ENCODE assay signal across 8 cellular contexts in genomic region chr10:63767512-63767911, GRCh38.
DNase-seq lines count a peak whose midpoint lies in the region; ATAC-seq, FAIRE-seq and TF ChIP-seq lines count a peak whose summit lies in the region.

No MANE protein-coding gene starts in this region.

- TF ChIP-seq EP300 in K562 (IDR thresholded peaks at IDR 0.05; ENCODE audit: low read length) (no peak), sigmoid colon (IDR thresholded peaks at IDR 0.05) (no peak)

- no peak overlapping the region for H3K4me3 ChIP-seq in BJ (ENCODE audit: low read depth, low read length)
- H3K4me3 ChIP-seq in K562: no peak overlapping the region
- H3K4me3 ChIP-seq in sigmoid colon: no peak overlapping the region

- no peaks in the 10 kb centered on the region for H4K20me1 ChIP-seq in K562 (replicated peaks; ENCODE audit: control insufficient read depth, insufficient read depth, low read length)

- H3K9me3 ChIP-seq in K562 (replicated peaks; ENCODE audit: control insufficient read depth, insufficient read depth, low read depth, low read length) (no peaks in the 10 kb centered on the region), sigmoid colon (no peaks in the 10 kb centered on the region)

- 0% methylated on average over 2 of the region's 2 CpGs for WGBS in K562 (ENCODE audit: insufficient coverage, low coverage, missing lambda C conversion rate)
- WGBS in sigmoid colon, 2 donors: 73 to 78% methylated on average over 2 of the region's 2 CpGs

- no peaks in the 10 kb centered on the region; the same call in none of the 2 replicates for H3K27me3 ChIP-seq in BJ (ENCODE audit: control insufficient read depth, insufficient read depth, low read length)
- no peaks in the 10 kb centered on the region for H3K27me3 ChIP-seq in K562 (ENCODE audit: control insufficient read depth in 2 of 2, insufficient read depth in 2 of 2, low read length in 2 of 2)
- H3K27me3 ChIP-seq in sigmoid colon: no peaks in the 10 kb centered on the region

- H3K4me2 ChIP-seq in K562 (ENCODE audit: insufficient read depth, low read length): no peak overlapping the region

- H2AFZ ChIP-seq in K562 (ENCODE audit: low read depth, low read length): no peak overlapping the region

- TF ChIP-seq RAD21 in K562 (CRISPR knock-in tag; conservative IDR thresholded peaks at IDR 0.05 in 1 of 2, IDR thresholded peaks at IDR 0.05 in 1 of 2): peak; percentile 75 to 76

- TF ChIP-seq POLR2A in K562 (conservative IDR thresholded peaks at IDR 0.05): no peak
- no peak for TF ChIP-seq POLR2A in sigmoid colon (IDR thresholded peaks at IDR 0.05)

- in situ Hi-C loops in KBM-7 (cut with MboI; ENCODE audit: low pct_unique_long_range_greater_than_20kb, low sequenced_read_pairs) (no loop called here), K562 (cut with MboI) (loop anchor here (25.0 kb wide), 1 partner anchor 1655 kb away; no protein-coding TSS in a partner anchor)

- H3K36me3 ChIP-seq in BJ (ENCODE audit: control insufficient read depth, insufficient read depth, low read length): no peaks in the 10 kb centered on the region
- no peaks in the 10 kb centered on the region for H3K36me3 ChIP-seq in K562 (ENCODE audit: control insufficient read depth, insufficient read depth, low read length)
- no peaks in the 10 kb centered on the region for H3K36me3 ChIP-seq in sigmoid colon

- peak; percentile 46 for FAIRE-seq in K562 (lab: Jason Lieb, UNC)

- H3K9ac ChIP-seq in K562 (ENCODE audit: insufficient read depth in 1 of 2, low read depth in 2 of 2, low read length in 2 of 2): no peak overlapping the region

- intact Hi-C loops in K562 (cut with micrococcal nuclease): loop anchor here (5.0 kb wide), 1 partner anchor 600 kb away; no protein-coding TSS in a partner anchor
- intact Hi-C loops in sigmoid colon (cut with DNase I): no loop called here

- H3K4me1 ChIP-seq in K562 (replicated peaks in 1 of 2; ENCODE audit: control insufficient read depth in 2 of 2, insufficient read depth in 2 of 2, low read length in 2 of 2) (no peaks in the 10 kb centered on the region), sigmoid colon (peaks cover 0 to 12% (median 10%) of the 10 kb centered on the region in 4 donors)

- TF ChIP-seq CTCF in BJ (IDR thresholded peaks at IDR 0.05; ENCODE audit: insufficient read depth, low read depth, low read length): peak; percentile 29; the same call in 1 of the 2 replicates
- peak in 2 of 3 experiments; percentile 32 to 64; a peak in 4 of 6 replicates for TF ChIP-seq CTCF in K562 (IDR thresholded peaks at IDR 0.05 in 2 of 3, conservative IDR thresholded peaks at IDR 0.05 in 1 of 3; ENCODE audit: insufficient read depth in 2 of 3, low read depth in 1 of 3, low read length in 3 of 3)
- TF ChIP-seq CTCF in sigmoid colon (IDR thresholded peaks at IDR 0.05): peak in 2 of 4 experiments; percentile 24 to 27

- no peak for DNase-seq in BJ (ENCODE audit: low read depth)
- DNase-seq in KBM-7: peak; percentile 33
- peak in 1 of 4 experiments; percentile 9 for DNase-seq in K562 (ENCODE audit: extremely low read depth in 1 of 4, low spot score in 3 of 4)
- peak; percentile 41 to 75 for DNase-seq in lung microvascular endothelial cell (ENCODE audit: low read depth in 2 of 2)
- DNase-seq in CD1c-positive myeloid dendritic cell (ENCODE audit: extremely low spot score): no peak
- DNase-seq in mucosa of gallbladder (ENCODE audit: low spot score): no peak
- DNase-seq in sigmoid colon: no peak

- BruUV-seq in K562 (replicated peaks; lab: Mats Ljungman, UMichigan): no TSS peak

- ATAC-seq in K562 (peak; percentile 56; the same call in 1 of the 3 replicates), GM21529 (IDR thresholded peaks at IDR 0.05; ENCODE audit: unreplicated experiment) (no peak)

- POLR2A ChIA-PET in BJ (lab: Charles Lee) (no interaction called here), K562 (lab: Yijun Ruan, JAX) (interaction anchor here (0.5 kb wide), 1 partner anchor 444 kb away, joined by 4 read pairs; no protein-coding TSS in a partner anchor)

- CTCF ChIA-PET in BJ (lab: Yijun Ruan, JAX): interaction anchor here (0.6 to 2.1 kb wide), 13 partner anchors 11 to 610 kb away, joined by 3 to 14 read pairs (median 4); no protein-coding TSS in a partner anchor
- CTCF ChIA-PET in K562 (lab: Yijun Ruan, JAX; ENCODE audit: low intra/inter-chr PET ratio): interaction anchor here (0.7 to 2.6 kb wide), 4 partner anchors 48 to 1330 kb away, joined by 3 to 24 read pairs (median 3); no protein-coding TSS in a partner anchor

- H3K9me1 ChIP-seq in K562 (ENCODE audit: control insufficient read depth, insufficient read depth, low read length): no peaks in the 10 kb centered on the region

- H3K27ac ChIP-seq in K562 (ENCODE audit: extremely low read depth, low read depth, low read length) (no peak overlapping the region), sigmoid colon (peak overlapping the region in 2 of 4 donors; percentile 14 to 23)

- H3K79me2 ChIP-seq in K562 (ENCODE audit: control insufficient read depth, insufficient read depth, low read length): no peaks in the 10 kb centered on the region

TF ChIP-seq in K562, 482 proteins besides CTCF, POLR2A, EP300 and RAD21 (continues in another document):
- no peak for TF ChIP-seq ZNF766 (CRISPR knock-in tag; conservative IDR thresholded peaks at IDR 0.05)
- TF ChIP-seq SMC3 (conservative IDR thresholded peaks at IDR 0.05; ENCODE audit: insufficient read depth, low read depth, low read length): 0 out of 2 replicates have a peak, but pooled peaks have one; percentile 11
- no peak for TF ChIP-seq RNF219 (CRISPR knock-in tag; IDR thresholded peaks at IDR 0.05)
- TF ChIP-seq YY1 (IDR thresholded peaks at IDR 0.05; ENCODE audit: borderline replicate concordance in 1 of 3, control insufficient read depth in 1 of 3, extremely low read depth in 1 of 3, insufficient read depth in 3 of 3, insufficient read length in 1 of 3, insufficient replicate concordance in 2 of 3, low read depth in 1 of 3, low read length in 2 of 3): no peak
- TF ChIP-seq ELF2 (CRISPR knock-in tag; IDR thresholded peaks at IDR 0.05): no peak
- TF ChIP-seq STAT5A (IDR thresholded peaks at IDR 0.05; ENCODE audit: borderline replicate concordance, low read length): no peak
- TF ChIP-seq NKRF (IDR thresholded peaks at IDR 0.05; ENCODE audit: borderline replicate concordance): no peak
- TF ChIP-seq ZNF551 (CRISPR knock-in tag; IDR thresholded peaks at IDR 0.05): no peak
- no peak for TF ChIP-seq ETV6 (IDR thresholded peaks at IDR 0.05; ENCODE audit: borderline replicate concordance in 1 of 2, low read depth in 2 of 2, low read length in 1 of 2)
- TF ChIP-seq ETV6 (CRISPR knock-in tag; IDR thresholded peaks at IDR 0.05; ENCODE audit: borderline replicate concordance): no peak
- peak; percentile 36; the same call in 1 of the 2 replicates for TF ChIP-seq DEAF1 (CRISPR knock-in tag; IDR thresholded peaks at IDR 0.05)
- no peak for TF ChIP-seq KAT7 (CRISPR knock-in tag; IDR thresholded peaks at IDR 0.05; ENCODE audit: borderline replicate concordance)
- TF ChIP-seq TCFL5 (CRISPR knock-in tag; conservative IDR thresholded peaks at IDR 0.05): no peak
- TF ChIP-seq ETV5 (CRISPR knock-in tag; IDR thresholded peaks at IDR 0.05; ENCODE audit: low read depth): no peak
- no peak for TF ChIP-seq MEF2D (tag; conservative IDR thresholded peaks at IDR 0.05; ENCODE audit: low read depth)

Comparison
In these comparisons a context has a peak if more than half of its experiments do, and no peak if none do; other contexts are left out.
1. DNase-seq: peak in KBM-7 (single experiment) and lung microvascular endothelial cell (2 of 2); none in BJ (single experiment), CD1c-positive myeloid dendritic cell (single experiment), mucosa of gallbladder (single experiment) and sigmoid colon (single experiment).